ENCODE assay signal across 8 cellular contexts in the genomic region with DNA sequence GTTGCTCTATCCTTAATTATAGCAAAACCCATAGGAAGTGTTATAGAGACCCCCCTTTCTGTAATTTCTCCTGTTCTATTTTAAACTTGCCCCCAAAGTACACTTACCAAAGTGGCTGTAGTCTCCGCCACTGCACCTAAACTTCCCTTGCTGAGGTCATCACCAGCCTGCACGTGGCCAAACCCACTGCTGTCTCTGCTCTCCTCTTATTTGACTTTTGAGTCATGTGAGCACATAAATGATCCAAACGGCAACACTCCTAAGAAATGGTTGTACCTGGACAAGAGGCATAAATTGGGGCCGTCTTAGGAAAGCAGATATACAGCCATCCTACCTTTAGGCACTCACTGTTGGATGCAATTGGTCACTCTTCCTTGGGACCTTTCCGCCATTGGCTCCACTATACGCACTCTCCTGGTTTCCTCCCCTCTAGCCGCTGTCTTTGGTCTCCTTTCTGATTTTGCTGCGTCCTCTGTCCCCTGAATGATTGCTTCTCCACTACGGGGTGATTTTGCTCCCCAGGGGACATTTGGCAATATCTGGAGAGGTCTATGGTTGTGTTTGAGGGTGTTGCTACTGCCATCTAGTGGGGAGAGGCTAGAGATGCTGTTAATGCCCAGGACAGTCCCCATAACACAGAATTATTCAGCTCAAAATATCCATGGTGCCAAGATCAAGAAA. TPM values are rescaled to one million over a fixed set of nuclear protein-coding genes. Genes with fewer than 3 reads are reported as not detected.
DNase-seq lines count a peak whose midpoint lies in the region; ATAC-seq lines count a peak whose summit lies in the region.

No MANE protein-coding gene starts in this region.

- H3K4me1 Mint-ChIP-seq in activated T-helper 17 cell treated with anti-CD3 and anti-CD28 coated beads, Interleukin-2, amount 50 U/mL, for 72 hours = no peaks in the 10 kb centered on the region

- H3K27me3 Mint-ChIP-seq in activated T-helper 17 cell treated with anti-CD3 and anti-CD28 coated beads, Interleukin-2, amount 50 U/mL, for 72 hours = peaks cover 6% of the 10 kb centered on the region

- DNase-seq in activated CD8-positive, alpha-beta memory T cell treated with anti-CD3 and anti-CD28 coated beads for 24 hours = peak; percentile 66
- DNase-seq in activated CD8-positive, alpha-beta memory T cell treated with anti-CD3 and anti-CD28 coated beads, Interleukin-2, amount 50 U/mL, for 48 hours = no peak
- DNase-seq in NOMO-1 treated with dmso at 0.1 percent for 144 hours (lab: John Stamatoyannopoulos, UW; ENCODE audit: unreplicated experiment) (peak; percentile 28), glomerular visceral epithelial cell (ENCODE audit: extremely low spot score) (peak; percentile 68), renal cortical epithelial cell (ENCODE audit: low read depth) (peak; percentile 54), mucosa of gallbladder (ENCODE audit: low spot score) (no peak)

- no peaks in the 10 kb centered on the region for H3K9me3 Mint-ChIP-seq in activated T-helper 17 cell treated with anti-CD3 and anti-CD28 coated beads, Interleukin-2, amount 50 U/mL, for 72 hours

- H3K4me3 Mint-ChIP-seq in activated T-helper 17 cell treated with anti-CD3 and anti-CD28 coated beads, Interleukin-2, amount 50 U/mL, for 72 hours = no peak overlapping the region

- no peak overlapping the region for H3K27ac Mint-ChIP-seq in activated T-helper 17 cell treated with anti-CD3 and anti-CD28 coated beads, Interleukin-2, amount 50 U/mL, for 72 hours

- H3K36me3 Mint-ChIP-seq in activated T-helper 17 cell treated with anti-CD3 and anti-CD28 coated beads, Interleukin-2, amount 50 U/mL, for 72 hours (ENCODE audit: low read depth) = no peaks in the 10 kb centered on the region

- peak; percentile 70 for ATAC-seq in HG03442 (IDR thresholded peaks at IDR 0.05; ENCODE audit: unreplicated experiment)
- peak; percentile 80 for ATAC-seq in activated T-helper 17 cell treated with anti-CD3 and anti-CD28 coated beads, Interleukin-2, amount 50 U/mL, for 72 hours (replicated peaks)

RNA-seq across cellular contexts. Expression of a gene that starts 19.2 kb away (rescaled TPM):
- total RNA-seq in activated T-helper 17 cell treated with anti-CD3 and anti-CD28 coated beads, Interleukin-2, amount 50 U/mL, for 72 hours = under 1 TPM in 1 of 2 donors, not detected in 1; 0.48 TPM
- total RNA-seq in renal cortical epithelial cell = not detected in 2 replicates
- total RNA-seq in mucosa of gallbladder = not detected

RNA-seq across cellular contexts. Expression of a gene that starts 46.7 kb away (rescaled TPM):
- not detected for total RNA-seq in activated T-helper 17 cell treated with anti-CD3 and anti-CD28 coated beads, Interleukin-2, amount 50 U/mL, for 72 hours
- total RNA-seq in renal cortical epithelial cell = not detected in 2 replicates
- not detected for total RNA-seq in mucosa of gallbladder

RNA-seq across cellular contexts. Expression of a gene that starts 47.6 kb away (rescaled TPM):
- total RNA-seq in activated T-helper 17 cell treated with anti-CD3 and anti-CD28 coated beads, Interleukin-2, amount 50 U/mL, for 72 hours = under 1 TPM in 1 of 2 donors, not detected in 1; 0.78 TPM
- total RNA-seq in renal cortical epithelial cell = not detected in 2 replicates
- total RNA-seq in mucosa of gallbladder = 0.29 TPM

Comparison
In these comparisons a context has a peak if more than half of its experiments do, and no peak if none do; other contexts are left out.
1. DNase-seq: peak in activated CD8-positive, alpha-beta memory T cell treated with anti-CD3 and anti-CD28 coated beads for 24 hours (single experiment), NOMO-1 treated with dmso at 0.1 percent for 144 hours (single experiment), glomerular visceral epithelial cell (single experiment) and renal cortical epithelial cell (single experiment); none in activated CD8-positive, alpha-beta memory T cell treated with anti-CD3 and anti-CD28 coated beads, Interleukin-2, amount 50 U/mL, for 48 hours (single experiment) and mucosa of gallbladder (single experiment).